Comparison of ENCODE assay signal across 1 cellular context in genomic region chr13:40770934-40771618, GRCh38.
TF ChIP-seq lines count a peak whose summit lies in the region.

TSS of gene MRPS31 (minus strand) at chr13:40771190. CDS start at chr13:40771136, 54 bp downstream.

TF ChIP-seq in HEK293, 187 proteins besides CTCF, POLR2A, EP300 and RAD21 (continued from another document and continues in another):
- no peak for TF ChIP-seq ZNF513 (tag by site-specific recombination; IDR thresholded peaks at IDR 0.05)
- TF ChIP-seq ZEB2 (tag by site-specific recombination; IDR thresholded peaks at IDR 0.05): peak; percentile 92
- TF ChIP-seq ZNF274 (IDR thresholded peaks at IDR 0.05; ENCODE audit: low read length): no peak
- TF ChIP-seq ZNF274 (tag by site-specific recombination; IDR thresholded peaks at IDR 0.05; ENCODE audit: borderline replicate concordance): no peak
- TF ChIP-seq ZNF335 (tag by site-specific recombination; conservative IDR thresholded peaks at IDR 0.05): peak; percentile 70
- TF ChIP-seq ZNF776 (tag by site-specific recombination; IDR thresholded peaks at IDR 0.05; ENCODE audit: borderline replicate concordance): no peak
- TF ChIP-seq SP7 (tag by site-specific recombination; IDR thresholded peaks at IDR 0.05): peak; percentile 96
- peak; percentile 98 for TF ChIP-seq ZBTB17 (tag by site-specific recombination; IDR thresholded peaks at IDR 0.05)
- TF ChIP-seq BCL11B (tag by site-specific recombination; IDR thresholded peaks at IDR 0.05; ENCODE audit: low read depth): peak; percentile 56; the same call in 1 of the 2 replicates
- no peak for TF ChIP-seq MZF1 (tag by site-specific recombination; IDR thresholded peaks at IDR 0.05; ENCODE audit: borderline replicate concordance)
- TF ChIP-seq ZFP3 (tag by site-specific recombination; IDR thresholded peaks at IDR 0.05; ENCODE audit: low read depth): no peak
- TF ChIP-seq ZSCAN5A (tag by site-specific recombination; IDR thresholded peaks at IDR 0.05): peak; percentile 94; the same call in 1 of the 2 replicates
- peak; percentile 53 for TF ChIP-seq GLIS1 (tag by site-specific recombination; IDR thresholded peaks at IDR 0.05)
- TF ChIP-seq ZNF146 (tag by site-specific recombination; IDR thresholded peaks at IDR 0.05): peak; percentile 82
- 0 out of 2 replicates have a peak, but pooled peaks have one; percentile 70 for TF ChIP-seq ZNF658 (tag by site-specific recombination; IDR thresholded peaks at IDR 0.05)
- TF ChIP-seq ZSCAN18 (tag by site-specific recombination; IDR thresholded peaks at IDR 0.05): 0 out of 2 replicates have a peak, but pooled peaks have one; percentile 45
- TF ChIP-seq HOXA7 (CRISPR knock-in tag; IDR thresholded peaks at IDR 0.05; ENCODE audit: borderline replicate concordance): no peak
- TF ChIP-seq INSM2 (tag by site-specific recombination; IDR thresholded peaks at IDR 0.05): peak; percentile 93
- TF ChIP-seq PRDM1 (tag by site-specific recombination; IDR thresholded peaks at IDR 0.05): 0 out of 2 replicates have a peak, but pooled peaks have one; percentile 39
- TF ChIP-seq ZNF391 (tag by site-specific recombination; IDR thresholded peaks at IDR 0.05; ENCODE audit: borderline replicate concordance, low read depth): peak; percentile 99
- no peak for TF ChIP-seq ZNF140 (tag by site-specific recombination; IDR thresholded peaks at IDR 0.05)
- TF ChIP-seq ZNF155 (tag by site-specific recombination; IDR thresholded peaks at IDR 0.05): no peak
- peak; percentile 71 for TF ChIP-seq ZNF280D (tag by site-specific recombination; IDR thresholded peaks at IDR 0.05)
- 0 out of 2 replicates have a peak, but pooled peaks have one; percentile 49 for TF ChIP-seq ZBTB1 (tag by site-specific recombination; IDR thresholded peaks at IDR 0.05)
- TF ChIP-seq ZNF324 (tag by site-specific recombination; IDR thresholded peaks at IDR 0.05): peak; percentile 99
- TF ChIP-seq PBX3 (CRISPR knock-in tag; IDR thresholded peaks at IDR 0.05): peak; percentile 65; the same call in 1 of the 2 replicates
- peak; percentile 35; the same call in 1 of the 2 replicates for TF ChIP-seq ZNF707 (tag by site-specific recombination; IDR thresholded peaks at IDR 0.05)
- TF ChIP-seq ZNF629 (tag by site-specific recombination; IDR thresholded peaks at IDR 0.05): peak; percentile 90
- TF ChIP-seq ZBTB21 (tag by site-specific recombination; IDR thresholded peaks at IDR 0.05): peak; percentile 82
- no peak for TF ChIP-seq ZNF350 (tag by site-specific recombination; IDR thresholded peaks at IDR 0.05)
- TF ChIP-seq ZNF580 (tag by site-specific recombination; IDR thresholded peaks at IDR 0.05): peak; percentile 92
- peak; percentile 99 for TF ChIP-seq KLF7 (tag by site-specific recombination; IDR thresholded peaks at IDR 0.05; ENCODE audit: borderline replicate concordance)
- TF ChIP-seq TSHZ1 (tag by site-specific recombination; IDR thresholded peaks at IDR 0.05; ENCODE audit: borderline replicate concordance): peak; percentile 63; the same call in 1 of the 2 replicates
- no peak for TF ChIP-seq ZFP41 (tag by site-specific recombination; IDR thresholded peaks at IDR 0.05; ENCODE audit: borderline replicate concordance)
- TF ChIP-seq ZNF24 (tag by site-specific recombination; IDR thresholded peaks at IDR 0.05): peak; percentile 98
- no peak for TF ChIP-seq ZNF530 (tag by site-specific recombination; IDR thresholded peaks at IDR 0.05; ENCODE audit: low read depth)
- peak; percentile 95 for TF ChIP-seq KLF8 (tag by site-specific recombination; IDR thresholded peaks at IDR 0.05)
- TF ChIP-seq PRDM10 (tag by site-specific recombination; IDR thresholded peaks at IDR 0.05): peak; percentile 90
- peak; percentile 99 for TF ChIP-seq ZSCAN30 (tag by site-specific recombination; IDR thresholded peaks at IDR 0.05)
- no peak for TF ChIP-seq ZNF132 (tag by site-specific recombination; IDR thresholded peaks at IDR 0.05; ENCODE audit: borderline replicate concordance)
- 0 out of 2 replicates have a peak, but pooled peaks have one; percentile 7 for TF ChIP-seq EGR2 (tag by site-specific recombination; IDR thresholded peaks at IDR 0.05; ENCODE audit: low read depth)
- 0 out of 2 replicates have a peak, but pooled peaks have one; percentile 86 for TF ChIP-seq ZNF645 (tag by site-specific recombination; IDR thresholded peaks at IDR 0.05)
